9 cellular contexts compared by ENCODE assay signal in genomic region chr17:44865231-44865660, GRCh38. TPM values are rescaled to one million over a fixed set of nuclear protein-coding genes. Genes with fewer than 3 reads are reported as not detected.
A peak's percentile ranks its signal among the peaks of the same experiment; 100 is the strongest.
DNase-seq lines count a peak whose midpoint lies in the region; ATAC-seq and TF ChIP-seq lines count a peak whose summit lies in the region.
"Had no signal": no experiment of that assay in that cellular context is flagged by ENCODE, and none has a peak within 500 bp of the region (broad histone marks: within the 10 kb centered on the region; RNA-seq: fewer than 3 reads in every experiment).

No MANE protein-coding gene starts in this region.

- peaks cover 31% of the 10 kb centered on the region for H3K36me3 Mint-ChIP-seq in osteocyte (ENCODE audit: unreplicated experiment)

- H3K4me3 Mint-ChIP-seq in osteocyte (ENCODE audit: unreplicated experiment), result no peak overlapping the region
- H3K4me3 Mint-ChIP-seq: activated naive CD4-positive, alpha-beta T cell treated with anti-CD3 and anti-CD28 coated beads, Interleukin-2, amount 50 U/mL, for 24 hours had no signal

- H3K27me3 ChIP-seq in DOHH2 (ENCODE audit: control insufficient read depth, low read length) (no peaks in the 10 kb centered on the region), SJSA1 (replicated peaks) (no peaks in the 10 kb centered on the region), thyroid gland (no peaks in the 10 kb centered on the region)

- no peak overlapping the region for H3K27ac Mint-ChIP-seq in osteocyte (ENCODE audit: unreplicated experiment)
- H3K27ac Mint-ChIP-seq: activated naive CD4-positive, alpha-beta T cell treated with anti-CD3 and anti-CD28 coated beads, Interleukin-2, amount 50 U/mL, for 24 hours had no signal

- no peak overlapping the region for H3K27ac ChIP-seq in DOHH2 (ENCODE audit: low read depth, low read length)
- H3K27ac ChIP-seq in SJSA1, result peak overlapping the region; percentile 51
- no peak overlapping the region for H3K27ac ChIP-seq in thyroid gland

- 83 to 85% methylated on average over 1 of the region's 1 CpG for WGBS in thyroid gland, 2 donors

- DNase-seq in MV-4-11 (lab: John Stamatoyannopoulos, UW) (peak; percentile 49), SJSA1 (ENCODE audit: low read depth in 1 of 2, low spot score in 2 of 2) (peak; percentile 76 to 87), globus pallidus (ENCODE audit: low spot score) (peak; percentile 50), osteocyte (ENCODE audit: extremely low spot score, unreplicated experiment) (peak; percentile 86), thyroid gland (peak; percentile 57 to 68)
- DNase-seq in activated gamma-delta T cell treated with anti-CD3 and anti-CD28 coated beads, Interleukin-2, amount 50 U/mL, for 16 hours (ENCODE audit: low read depth), result peak; percentile 56

- no peak overlapping the region for H3K4me2 ChIP-seq in DOHH2 (ENCODE audit: low read length)

- intact Hi-C loops in thyroid gland (cut with DNase I), result loop anchor here (2.0 kb wide), 1 partner anchor 90 kb away; no protein-coding TSS in a partner anchor

- H3K4me1 Mint-ChIP-seq in osteocyte (ENCODE audit: unreplicated experiment), result no peaks in the 10 kb centered on the region
- H3K4me1 Mint-ChIP-seq: activated naive CD4-positive, alpha-beta T cell treated with anti-CD3 and anti-CD28 coated beads, Interleukin-2, amount 50 U/mL, for 24 hours had no signal

- no peaks in the 10 kb centered on the region for H3K9me3 ChIP-seq in DOHH2 (ENCODE audit: control insufficient read depth, insufficient read depth, low read length)
- H3K9me3 ChIP-seq in SJSA1 (replicated peaks), result no peaks in the 10 kb centered on the region
- no peaks in the 10 kb centered on the region for H3K9me3 ChIP-seq in thyroid gland

- no peaks in the 10 kb centered on the region for H3K9me2 ChIP-seq in DOHH2 (replicated peaks; ENCODE audit: control insufficient read depth, low read length)

- H3K36me3 ChIP-seq in DOHH2 (ENCODE audit: control insufficient read depth, low read length) (peaks cover 86% of the 10 kb centered on the region), SJSA1 (peaks cover 90% of the 10 kb centered on the region), thyroid gland (peaks cover 45 to 49% of the 10 kb centered on the region in 2 donors)

- TF ChIP-seq POLR2A in thyroid gland (IDR thresholded peaks at IDR 0.05), result no peak

- TF ChIP-seq CTCF in DOHH2 (IDR thresholded peaks at IDR 0.05; ENCODE audit: low read depth, low read length, poor library complexity, severe bottlenecking), result peak; percentile 83
- peak; percentile 90 for TF ChIP-seq CTCF in osteocyte (IDR thresholded peaks at IDR 0.05)
- peak; percentile 52 to 83 (median 77) for TF ChIP-seq CTCF in thyroid gland (IDR thresholded peaks at IDR 0.05)

- no peaks in the 10 kb centered on the region for H3K79me2 ChIP-seq in DOHH2 (ENCODE audit: control insufficient read depth, low read length)

- H3K27me3 Mint-ChIP-seq in osteocyte (ENCODE audit: unreplicated experiment), result no peaks in the 10 kb centered on the region
- H3K27me3 Mint-ChIP-seq: activated naive CD4-positive, alpha-beta T cell treated with anti-CD3 and anti-CD28 coated beads, Interleukin-2, amount 50 U/mL, for 24 hours had no signal

- ATAC-seq in HG03159 (IDR thresholded peaks at IDR 0.05; ENCODE audit: unreplicated experiment), result no peak

- H4K20me1 ChIP-seq in DOHH2 (ENCODE audit: control insufficient read depth, insufficient read depth, low read depth, low read length), result no peaks in the 10 kb centered on the region

- H3K4me3 ChIP-seq in DOHH2 (ENCODE audit: low read length) (no peak overlapping the region), SJSA1 (no peak overlapping the region), thyroid gland (replicated peaks in 1 of 3) (no peak overlapping the region)

- peaks cover 7% of the 10 kb centered on the region; the same call in 1 of the 2 replicates for H3F3A ChIP-seq in DOHH2 (ENCODE audit: control insufficient read depth, insufficient read depth)

- H3K4me1 ChIP-seq in DOHH2 (ENCODE audit: control insufficient read depth, low read length), result no peaks in the 10 kb centered on the region
- H3K4me1 ChIP-seq in SJSA1 (replicated peaks), result peaks cover 21% of the 10 kb centered on the region
- no peaks in the 10 kb centered on the region for H3K4me1 ChIP-seq in thyroid gland

- no peaks in the 10 kb centered on the region for H3K9me3 Mint-ChIP-seq in osteocyte (ENCODE audit: unreplicated experiment)
- H3K9me3 Mint-ChIP-seq: activated naive CD4-positive, alpha-beta T cell treated with anti-CD3 and anti-CD28 coated beads, Interleukin-2, amount 50 U/mL, for 24 hours had no signal

RNA-seq across cellular contexts. Expression of gene HIGD1B, which starts 17.6 kb away (rescaled TPM):
- not detected in 2 replicates for total RNA-seq in SJSA1 (2014; rRNA removed; shearing (Covaris generic))
- not detected in 2 replicates for total RNA-seq in osteocyte
- not detected for total RNA-seq in thyroid gland

RNA-seq across cellular contexts. Expression of gene EFTUD2, which starts 34.0 kb away (rescaled TPM):
- 158 and 179 TPM in 2 replicates for total RNA-seq in SJSA1 (2014; rRNA removed; shearing (Covaris generic))
- 95.6 and 102 TPM in 2 replicates for total RNA-seq in osteocyte
- total RNA-seq in thyroid gland, result 100 to 1,000 TPM in 1 of 4 donors, 10 to 100 TPM in 3; 49.2 to 110 (median 75.1) TPM

RNA-seq across cellular contexts. Expression of gene GJC1, which starts 35.2 kb away (rescaled TPM):
- 36.4 and 53.4 TPM in 2 replicates for total RNA-seq in SJSA1 (2014; rRNA removed; shearing (Covaris generic))
- 40.6 and 43.0 TPM in 2 replicates for total RNA-seq in osteocyte
- total RNA-seq in thyroid gland, result 1 to 10 TPM; 1.4 to 6.1 (median 3.8) TPM

RNA-seq across cellular contexts. Expression of gene GFAP, which starts 50.1 kb away (rescaled TPM):
- not detected in 2 replicates for total RNA-seq in SJSA1 (2014; rRNA removed; shearing (Covaris generic))
- total RNA-seq in osteocyte (not detected in 2 replicates), thyroid gland (1 to 10 TPM in 2 of 4 donors, under 1 TPM in 1, not detected in 1; 0.33 to 2.3 (median 2.0) TPM)
